In the genomic region with DNA sequence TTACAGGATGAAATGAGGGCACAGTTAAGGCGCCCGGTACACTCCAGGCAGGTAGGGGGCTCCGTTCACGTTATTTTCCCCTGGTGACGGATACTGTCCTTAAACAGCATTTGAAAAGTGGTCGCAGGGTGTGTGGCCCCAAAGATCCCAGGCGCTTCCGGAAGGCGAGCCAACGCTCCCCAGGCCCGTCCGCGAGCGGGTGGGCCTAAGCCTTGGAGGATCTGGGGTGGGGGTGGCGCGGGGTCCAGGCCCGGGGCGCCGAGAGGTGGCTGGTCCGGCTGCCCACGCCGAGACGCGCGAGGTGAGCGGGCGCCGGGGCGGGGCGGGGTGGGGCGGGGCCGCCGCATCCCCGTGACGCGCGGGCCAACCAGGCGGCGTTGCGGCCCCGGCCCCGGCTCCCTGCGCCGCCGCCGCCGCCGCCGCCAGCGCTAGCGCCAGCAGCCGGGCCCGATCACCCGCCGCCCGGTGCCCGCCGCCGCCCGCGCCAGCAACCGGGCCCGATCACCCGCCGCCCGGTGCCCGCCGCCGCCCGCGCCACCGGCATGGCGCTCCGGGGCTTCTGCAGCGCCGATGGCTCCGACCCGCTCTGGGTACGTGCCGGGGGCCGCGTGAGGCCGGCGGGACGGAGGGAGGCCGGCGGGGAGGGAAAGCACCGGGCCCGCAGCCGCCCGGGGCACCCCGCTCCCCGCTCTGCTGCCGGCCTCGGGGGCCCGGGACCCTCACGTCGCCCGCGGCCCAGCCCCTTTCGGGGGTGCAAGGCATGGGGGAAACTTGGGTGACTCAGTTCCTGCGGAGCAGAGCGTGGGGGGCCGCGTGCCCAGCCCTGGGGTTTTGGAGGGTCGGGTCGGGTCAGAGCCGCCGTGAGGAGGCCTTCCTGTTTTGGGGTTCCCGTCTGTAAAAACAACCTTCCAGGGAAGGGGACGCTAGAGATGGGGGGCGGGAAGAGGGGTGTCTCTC, we compare ENCODE assay signal across 8 cellular contexts. TPM values are rescaled to one million over a fixed set of nuclear protein-coding genes. Genes with fewer than 3 reads are reported as not detected.
A peak's percentile ranks its signal among the peaks of the same experiment; 100 is the strongest.
DNase-seq lines count a peak whose midpoint lies in the region; ATAC-seq and TF ChIP-seq lines count a peak whose summit lies in the region.

A gene (plus strand): TSS at position 407 of the 957 bp plus-strand sequence. CDS start 136 bp downstream, at position 543.

- H3K36me3 ChIP-seq in HCT116 (ENCODE audit: control insufficient read depth in 1 of 2, insufficient read depth in 2 of 2, low read length in 2 of 2) (no peaks in the 10 kb centered on the region), esophagus (ENCODE audit: control insufficient read depth in 2 of 2, insufficient read depth in 2 of 2, low read length in 1 of 2) (no peaks in the 10 kb centered on the region)
- no peaks in the 10 kb centered on the region for H3K36me3 ChIP-seq in naive thymus-derived CD4-positive, alpha-beta T cell (ENCODE audit: control insufficient read depth in 2 of 3, insufficient read depth in 3 of 3, low read length in 3 of 3)

- intact Hi-C loops in HCT116 (cut with micrococcal nuclease), result loop anchor here (2.0 kb wide), 1 partner anchor 73 kb away; no protein-coding TSS in a partner anchor
- intact Hi-C loops in naive thymus-derived CD4-positive, alpha-beta T cell (cut with micrococcal nuclease), result loop anchor here (1.0 to 10.0 kb wide), 8 partner anchors 12 to 178 kb away; a partner anchor contains a TSS

- CTCF ChIA-PET in HCT116 (lab: Charles Lee), result no interaction called here
- CTCF ChIA-PET in naive thymus-derived CD4-positive, alpha-beta T cell (lab: Charles Lee), result interaction anchor here (1.0 kb wide), 1 partner anchor 61 kb away, joined by 3 read pairs; no protein-coding TSS in a partner anchor

- DNase-seq in GM10266 (ENCODE audit: extremely low spot score) (peak; percentile 91), HCT116 (ENCODE audit: low read depth, low spot score) (no peak), NCI-H510A treated with DMSO at 0.1 percent for 48 hours (lab: John Stamatoyannopoulos, UW) (peak; percentile 50), activated T-cell treated with anti-CD3 and anti-CD28 coated beads for 24 hours (ENCODE audit: low read depth) (peak; percentile 59), DMS114 treated with DMSO at 0.1 percent for 48 hours (lab: John Stamatoyannopoulos, UW; ENCODE audit: unreplicated experiment) (no peak)
- DNase-seq in naive thymus-derived CD4-positive, alpha-beta T cell, result peak; percentile 21 to 69 (median 55)

- H3K27ac Mint-ChIP-seq in naive thymus-derived CD4-positive, alpha-beta T cell, result peak within 1 kb of the TSS; percentile 93 to 99 (median 98)
- H3K27ac Mint-ChIP-seq in stimulated activated naive CD8-positive, alpha-beta T cell treated with anti-CD3 and anti-CD28 coated beads, Interleukin-15, Interleukin-2, amounts not matched to agents 100 ng/mL and 50 ng/mL, for 24 hours, result peak within 1 kb of the TSS; percentile 98

- peak within 1 kb of the TSS; percentile 96 for H3K9ac ChIP-seq in HCT116 (ENCODE audit: low read length)

- H3K27me3 Mint-ChIP-seq in naive thymus-derived CD4-positive, alpha-beta T cell, result no peaks in the 10 kb centered on the region
- H3K27me3 Mint-ChIP-seq in stimulated activated naive CD8-positive, alpha-beta T cell treated with anti-CD3 and anti-CD28 coated beads, Interleukin-15, Interleukin-2, amounts not matched to agents 100 ng/mL and 50 ng/mL, for 24 hours, result no peaks in the 10 kb centered on the region

- peak; percentile 86 for ATAC-seq in HCT116
- peak; percentile 80 for ATAC-seq in naive thymus-derived CD4-positive, alpha-beta T cell

- H2AFZ ChIP-seq in HCT116 (ENCODE audit: low read depth, low read length, poor library complexity, severe bottlenecking), result peak within 1 kb of the TSS; percentile 83

- no peaks in the 10 kb centered on the region; the same call in 1 of the 2 replicates for H4K20me1 ChIP-seq in HCT116 (ENCODE audit: insufficient read depth)

- H3K27ac ChIP-seq in HCT116 (ENCODE audit: low read depth, low read length) (peak within 1 kb of the TSS; percentile 85), esophagus (ENCODE audit: low read depth in 2 of 2, low read length in 1 of 2) (peak within 1 kb of the TSS; percentile 83 to 93)
- peak within 1 kb of the TSS; percentile 99 for H3K27ac ChIP-seq in naive thymus-derived CD4-positive, alpha-beta T cell (ENCODE audit: low read depth, low read length)

- TF ChIP-seq CTCF in GM10266 (IDR thresholded peaks at IDR 0.05; ENCODE audit: control insufficient read depth, insufficient read depth, low read depth, missing control alignments) (no peak), HCT116 (IDR thresholded peaks at IDR 0.05 in 2 of 3, conservative IDR thresholded peaks at IDR 0.05 in 1 of 3; ENCODE audit: borderline replicate concordance in 1 of 3, insufficient read depth in 1 of 3, low read depth in 2 of 3, low read length in 2 of 3) (no peak; a peak in 1 of 6 replicates)

- H3K9me2 ChIP-seq in HCT116 (ENCODE audit: insufficient read depth), result no peaks in the 10 kb centered on the region

- peak within 1 kb of the TSS; percentile 88 for H3K4me2 ChIP-seq in HCT116 (ENCODE audit: low read length)

- 0 to 1% methylated on average over 27 to 112 of the region's 112 CpGs for WGBS in esophagus, 2 donors

- H3K9me3 ChIP-seq in HCT116 (ENCODE audit: control insufficient read depth in 1 of 2, insufficient read depth in 1 of 2, low read depth in 1 of 2, low read length in 2 of 2), result no peaks in the 10 kb centered on the region
- H3K9me3 ChIP-seq in esophagus (ENCODE audit: control insufficient read depth in 2 of 2, insufficient read depth in 1 of 2, low read depth in 1 of 2, low read length in 1 of 2), result no peaks in the 10 kb centered on the region
- no peaks in the 10 kb centered on the region for H3K9me3 ChIP-seq in naive thymus-derived CD4-positive, alpha-beta T cell (ENCODE audit: control insufficient read depth in 2 of 3, low read length in 3 of 3)

- POLR2A ChIA-PET in HCT116 (lab: Charles Lee), result interaction anchor here (1.4 kb wide), 1 partner anchor 61 kb away, joined by 4 read pairs; a partner anchor contains a TSS
- POLR2A ChIA-PET in naive thymus-derived CD4-positive, alpha-beta T cell (lab: Charles Lee), result interaction anchor here (0.9 to 3.1 kb wide), 6 partner anchors 8 to 84 kb away, joined by 3 to 33 read pairs (median 4); a partner anchor contains a TSS

- peak within 1 kb of the TSS; percentile 91 to 100 (median 97) for H3K4me3 Mint-ChIP-seq in naive thymus-derived CD4-positive, alpha-beta T cell
- H3K4me3 Mint-ChIP-seq in stimulated activated naive CD8-positive, alpha-beta T cell treated with anti-CD3 and anti-CD28 coated beads, Interleukin-15, Interleukin-2, amounts not matched to agents 100 ng/mL and 50 ng/mL, for 24 hours, result peak within 1 kb of the TSS; percentile 92

- H3K4me1 Mint-ChIP-seq in naive thymus-derived CD4-positive, alpha-beta T cell, result peaks cover 31 to 47% (median 39%) of the 10 kb centered on the region in 7 donors
- H3K4me1 Mint-ChIP-seq in stimulated activated naive CD8-positive, alpha-beta T cell treated with anti-CD3 and anti-CD28 coated beads, Interleukin-15, Interleukin-2, amounts not matched to agents 100 ng/mL and 50 ng/mL, for 24 hours (ENCODE audit: low read depth), result peaks cover 66% of the 10 kb centered on the region

- peaks cover 33 to 51% of the 10 kb centered on the region in 2 experiments for H3K4me1 ChIP-seq in HCT116 (ENCODE audit: control insufficient read depth in 1 of 2, insufficient read depth in 2 of 2, low read length in 2 of 2)
- peaks cover 0 to 7% of the 10 kb centered on the region in 2 donors for H3K4me1 ChIP-seq in esophagus (ENCODE audit: control insufficient read depth in 2 of 2, insufficient read depth in 2 of 2, low read length in 1 of 2)
- peaks cover 11 to 15% of the 10 kb centered on the region in 2 donors for H3K4me1 ChIP-seq in naive thymus-derived CD4-positive, alpha-beta T cell (ENCODE audit: control insufficient read depth in 2 of 2, insufficient read depth in 2 of 2, low read length in 2 of 2)

- H3K9me3 Mint-ChIP-seq in naive thymus-derived CD4-positive, alpha-beta T cell, result no peaks in the 10 kb centered on the region
- H3K9me3 Mint-ChIP-seq in stimulated activated naive CD8-positive, alpha-beta T cell treated with anti-CD3 and anti-CD28 coated beads, Interleukin-15, Interleukin-2, amounts not matched to agents 100 ng/mL and 50 ng/mL, for 24 hours, result no peaks in the 10 kb centered on the region

- no peaks in the 10 kb centered on the region for H3K27me3 ChIP-seq in HCT116 (ENCODE audit: insufficient read depth, low read length)
- no peaks in the 10 kb centered on the region for H3K27me3 ChIP-seq in esophagus (ENCODE audit: control insufficient read depth in 1 of 2, insufficient read depth in 2 of 2, low read length in 2 of 2)
- no peaks in the 10 kb centered on the region for H3K27me3 ChIP-seq in naive thymus-derived CD4-positive, alpha-beta T cell (ENCODE audit: control insufficient read depth in 2 of 2, insufficient read depth in 2 of 2, low read length in 2 of 2)

- H3K4me3 ChIP-seq in HCT116 (replicated peaks in 1 of 2; ENCODE audit: low read depth in 1 of 2, low read length in 2 of 2) (peak within 1 kb of the TSS; percentile 69 to 72), esophagus (ENCODE audit: low read depth in 1 of 2, low read length in 2 of 2) (peak within 1 kb of the TSS; percentile 84 to 89)
- H3K4me3 ChIP-seq in naive thymus-derived CD4-positive, alpha-beta T cell (ENCODE audit: low read length), result peak within 1 kb of the TSS; percentile 83

- peaks cover 0 to 17% (median 0%) of the 10 kb centered on the region in 5 donors for H3K36me3 Mint-ChIP-seq in naive thymus-derived CD4-positive, alpha-beta T cell
- H3K36me3 Mint-ChIP-seq in stimulated activated naive CD8-positive, alpha-beta T cell treated with anti-CD3 and anti-CD28 coated beads, Interleukin-15, Interleukin-2, amounts not matched to agents 100 ng/mL and 50 ng/mL, for 24 hours (ENCODE audit: low read depth), result peaks cover 22% of the 10 kb centered on the region

- BruUV-seq in HCT116 (replicated peaks; lab: Mats Ljungman, UMichigan), result no TSS peak

- peak; percentile 46 for TF ChIP-seq RAD21 in HCT116 (IDR thresholded peaks at IDR 0.05; ENCODE audit: low read depth)

- RAD21 ChIA-PET in HCT116 (lab: Charles Lee; ENCODE audit: low non-redundant PET in 1 of 2, low total read pairs in 2 of 2, uncharacterized antibody in 2 of 2, unreplicated experiment in 2 of 2), result no interaction called here

- H3K79me2 ChIP-seq in HCT116 (ENCODE audit: insufficient read depth, low read length), result peaks cover 49% of the 10 kb centered on the region

- TF ChIP-seq POLR2A in HCT116 (IDR thresholded peaks at IDR 0.05; ENCODE audit: borderline replicate concordance, extremely low read depth, insufficient read depth, insufficient read length), result no peak

TF ChIP-seq in HCT116, 20 proteins besides CTCF, POLR2A, EP300 and RAD21 (continues in another document):
- TF ChIP-seq, protein P1, sequence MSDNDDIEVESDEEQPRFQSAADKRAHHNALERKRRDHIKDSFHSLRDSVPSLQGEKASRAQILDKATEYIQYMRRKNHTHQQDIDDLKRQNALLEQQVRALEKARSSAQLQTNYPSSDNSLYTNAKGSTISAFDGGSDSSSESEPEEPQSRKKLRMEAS (IDR thresholded peaks at IDR 0.05), result peak; percentile 7; the same call in 1 of the 2 replicates

RNA-seq across cellular contexts. Expression of the gene that starts here (rescaled TPM):
- total RNA-seq in HCT116 (2021; ENCODE audit: unreplicated experiment), result 61.9 TPM
- polyA plus RNA-seq in HCT116 (2012), result 47.3 and 48.1 TPM in 2 replicates
- 10 to 100 TPM; 14.8 to 21.8 TPM for polyA plus RNA-seq in esophagus
- 10 to 100 TPM; 57.3 to 95.8 (median 64.1) TPM for total RNA-seq in naive thymus-derived CD4-positive, alpha-beta T cell
- 1 to 10 TPM; 4.8 to 7.9 TPM for polyA plus RNA-seq in naive thymus-derived CD4-positive, alpha-beta T cell

Comparison
In these comparisons a context has a peak if more than half of its experiments do, and no peak if none do; other contexts are left out.
1. DNase-seq: peak in GM10266 (single experiment), NCI-H510A treated with DMSO at 0.1 percent for 48 hours (single experiment), activated T-cell treated with anti-CD3 and anti-CD28 coated beads for 24 hours (single experiment) and naive thymus-derived CD4-positive, alpha-beta T cell (9 of 9); none in HCT116 (single experiment) and DMS114 treated with DMSO at 0.1 percent for 48 hours (single experiment).
2. Peak in every context shown above with its lines, with median percentiles within 50 percentile points of each other: H3K27ac ChIP-seq and H3K4me3 ChIP-seq.